1 cellular context compared by ENCODE assay signal in the genomic region with DNA sequence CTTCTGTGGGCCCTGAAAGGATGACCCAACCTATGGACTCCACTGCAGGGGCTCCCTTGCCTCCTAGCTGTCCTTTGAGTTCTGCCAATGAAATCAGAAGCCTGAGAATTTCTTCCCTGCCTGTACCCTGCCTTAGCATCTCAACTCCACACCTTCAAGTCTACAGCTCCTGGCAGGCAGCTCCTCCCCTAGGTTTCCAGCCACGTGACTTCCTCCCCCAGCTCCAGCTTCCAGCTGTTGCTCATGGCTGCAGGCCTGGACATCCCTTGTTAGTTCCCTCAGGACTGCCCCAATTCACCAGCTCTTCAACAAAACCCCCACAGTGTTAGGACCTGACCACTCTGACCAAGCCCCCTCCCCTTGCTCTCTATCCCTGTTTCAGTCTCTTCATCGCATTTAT.
A peak's percentile ranks its signal among the peaks of the same experiment; 100 is the strongest.
TF ChIP-seq lines count a peak whose summit lies in the region.

No MANE protein-coding gene starts in this region.

TF ChIP-seq in K562, 482 proteins besides CTCF, POLR2A, EP300 and RAD21 (continued from another document):
- TF ChIP-seq MGA (IDR thresholded peaks at IDR 0.05), result peak; percentile 30; the same call in 1 of the 2 replicates
